In genomic region chr15:68816795-68817303, GRCh38 we compare ENCODE assay signal across 8 cellular contexts. TPM values are rescaled to one million over a fixed set of nuclear protein-coding genes. Genes with fewer than 3 reads are reported as not detected.
A peak's percentile ranks its signal among the peaks of the same experiment; 100 is the strongest.
DNase-seq lines count a peak whose midpoint lies in the region; ATAC-seq and TF ChIP-seq lines count a peak whose summit lies in the region.

No MANE protein-coding gene starts in this region.

- H3K4me3 ChIP-seq in RWPE2 (ENCODE audit: severe bottlenecking) (peak overlapping the region; percentile 91), epithelial cell of proximal tubule (ENCODE audit: low read depth, low read length) (peak overlapping the region; percentile 94)

- H3K4me1 ChIP-seq in RWPE2 (ENCODE audit: insufficient read depth, poor library complexity, severe bottlenecking): peaks cover 29% of the 10 kb centered on the region

- peak overlapping the region; percentile 95 to 99 (median 96) for H3K4me3 Mint-ChIP-seq in nephron

- peaks cover 10% of the 10 kb centered on the region; the same call in 1 of the 2 replicates for H3K36me3 ChIP-seq in RWPE2 (ENCODE audit: low read depth)

- peak overlapping the region; percentile 99 to 100 (median 99) for H3K27ac Mint-ChIP-seq in nephron

- ATAC-seq in RWPE2 (ENCODE audit: low read depth) (no peak), GM18498 (IDR thresholded peaks at IDR 0.05; ENCODE audit: unreplicated experiment) (no peak)

- no peaks in the 10 kb centered on the region for H3K9me3 Mint-ChIP-seq in nephron

- H3K27me3 ChIP-seq in RWPE2 (ENCODE audit: insufficient read depth, poor library complexity, severe bottlenecking): no peaks in the 10 kb centered on the region

- DNase-seq in NCI-H1105 treated with DMSO at 0.1 percent for 48 hours (lab: John Stamatoyannopoulos, UW) (peak; percentile 41), NCI-H1105 (lab: John Stamatoyannopoulos, UW) (no peak), RWPE2 (ENCODE audit: low spot score) (no peak), epithelial cell of proximal tubule (ENCODE audit: low read depth) (no peak), putamen (ENCODE audit: low spot score) (no peak), NCI-H1436 treated with DMSO at 0.1 percent for 48 hours (lab: John Stamatoyannopoulos, UW) (no peak)

- H3K27me3 Mint-ChIP-seq in nephron (ENCODE audit: low read depth): no peaks in the 10 kb centered on the region

- no peak for TF ChIP-seq CTCF in RWPE2 (IDR thresholded peaks at IDR 0.05; ENCODE audit: poor library complexity, severe bottlenecking)
- no peak for TF ChIP-seq CTCF in epithelial cell of proximal tubule (conservative IDR thresholded peaks at IDR 0.05; ENCODE audit: low read depth, low read length)
- TF ChIP-seq CTCF in nephron (IDR thresholded peaks at IDR 0.05; ENCODE audit: unreplicated experiment in 3 of 3): no peak

- peaks cover 11% of the 10 kb centered on the region for H3K36me3 Mint-ChIP-seq in nephron (ENCODE audit: low read depth)

- H3K27ac ChIP-seq in RWPE2 (ENCODE audit: poor library complexity, severe bottlenecking): peak overlapping the region; percentile 76

- no peaks in the 10 kb centered on the region for H3K9me3 ChIP-seq in RWPE2 (ENCODE audit: severe bottlenecking)

- H3K4me1 Mint-ChIP-seq in nephron: peaks cover 55% of the 10 kb centered on the region

RNA-seq across cellular contexts. Expression of gene ANP32A, which starts 3.8 kb away (rescaled TPM):
- total RNA-seq in epithelial cell of proximal tubule: 65.8 and 99.5 TPM in 2 replicates
